Comparison of ENCODE assay signal across 1 cellular context in genomic region chr2:26614205-26615128, GRCh38.
TF ChIP-seq lines count a peak whose summit lies in the region.

No MANE protein-coding gene starts in this region.

TF ChIP-seq in GM23338, 12 proteins besides CTCF, POLR2A, EP300 and RAD21 (continued from another document):
- TF ChIP-seq ZNF462 (CRISPR knock-in tag; IDR thresholded peaks at IDR 0.05) = no peak
- no peak for TF ChIP-seq ZNF114 (CRISPR knock-in tag; IDR thresholded peaks at IDR 0.05)
- no peak for TF ChIP-seq REST (IDR thresholded peaks at IDR 0.05; ENCODE audit: unreplicated experiment)
